In genomic region chr17:79834575-79835469, GRCh38 we compare ENCODE assay signal across 8 cellular contexts. TPM values are rescaled to one million over a fixed set of nuclear protein-coding genes. Genes with fewer than 3 reads are reported as not detected.
DNase-seq lines count a peak whose midpoint lies in the region; ATAC-seq and TF ChIP-seq lines count a peak whose summit lies in the region.

No MANE protein-coding gene starts in this region.

- H3K4me1 Mint-ChIP-seq in neural progenitor cell = peaks cover 37% of the 10 kb centered on the region
- peaks cover 11% of the 10 kb centered on the region for H3K4me1 Mint-ChIP-seq in activated T-helper 17 cell treated with anti-CD3 and anti-CD28 coated beads, Interleukin-2, amount 50 U/mL, for 72 hours

- no peak overlapping the region for H3K4me3 ChIP-seq in DND-41 (ENCODE audit: low read depth in 1 of 2, low read length in 2 of 2)
- H3K4me3 ChIP-seq in Karpas-422 (ENCODE audit: low read length) = no peak overlapping the region
- peak overlapping the region in 1 of 3 donors; percentile 15 for H3K4me3 ChIP-seq in breast epithelium
- no peak overlapping the region for H3K4me3 ChIP-seq in neural progenitor cell

- no peaks in the 10 kb centered on the region for H3K9me2 ChIP-seq in Karpas-422 (replicated peaks; ENCODE audit: insufficient read depth, low read length)

- peak; percentile 65 for DNase-seq in DND-41
- DNase-seq in Karpas-422 = peak; percentile 80
- no peak for DNase-seq in breast epithelium (ENCODE audit: low spot score in 2 of 2)
- DNase-seq in neural progenitor cell (ENCODE audit: low spot score) = peak; percentile 77
- no peak for DNase-seq in HPDE6-E6E7 (ENCODE audit: extremely low spot score)
- DNase-seq in effector CD4-positive, alpha-beta T cell = no peak
- DNase-seq in NCI-H524 (lab: John Stamatoyannopoulos, UW) = no peak

- H3K27me3 Mint-ChIP-seq in neural progenitor cell (ENCODE audit: insufficient read depth, low read depth) = peaks cover 36% of the 10 kb centered on the region
- no peaks in the 10 kb centered on the region for H3K27me3 Mint-ChIP-seq in activated T-helper 17 cell treated with anti-CD3 and anti-CD28 coated beads, Interleukin-2, amount 50 U/mL, for 72 hours

- H3K27ac Mint-ChIP-seq in neural progenitor cell = no peak overlapping the region
- no peak overlapping the region for H3K27ac Mint-ChIP-seq in activated T-helper 17 cell treated with anti-CD3 and anti-CD28 coated beads, Interleukin-2, amount 50 U/mL, for 72 hours

- H3K9ac ChIP-seq in DND-41 (ENCODE audit: low read depth, low read length) = peak overlapping the region; percentile 85; the same call in 1 of the 2 replicates
- H3K9ac ChIP-seq in Karpas-422 (ENCODE audit: low read length) = no peak overlapping the region
- H3K9ac ChIP-seq in neural progenitor cell = no peak overlapping the region

- no peak for ATAC-seq in DND-41 (ENCODE audit: insufficient read depth, low read depth)
- no peak for ATAC-seq in activated T-helper 17 cell treated with anti-CD3 and anti-CD28 coated beads, Interleukin-2, amount 50 U/mL, for 72 hours (replicated peaks)

- no peak for TF ChIP-seq POLR2A in breast epithelium (IDR thresholded peaks at IDR 0.05)

- peak overlapping the region; percentile 94; the same call in 1 of the 2 replicates for H3K4me2 ChIP-seq in DND-41 (ENCODE audit: insufficient read depth, low read length)
- H3K4me2 ChIP-seq in Karpas-422 (ENCODE audit: low read depth, low read length, poor library complexity, severe bottlenecking) = no peak overlapping the region
- peak overlapping the region; percentile 91 for H3K4me2 ChIP-seq in neural progenitor cell

- peaks cover 55% of the 10 kb centered on the region for H3F3A ChIP-seq in neural progenitor cell (ENCODE audit: low read depth)

- no peak overlapping the region for H2AFZ ChIP-seq in DND-41 (ENCODE audit: low read depth, low read length)
- no peak overlapping the region for H2AFZ ChIP-seq in Karpas-422 (ENCODE audit: low read length)
- no peak overlapping the region for H2AFZ ChIP-seq in neural progenitor cell (replicated peaks)

- peaks cover 57% of the 10 kb centered on the region for H3K36me3 ChIP-seq in DND-41 (ENCODE audit: insufficient read depth, low read length)
- peaks cover 4% of the 10 kb centered on the region; the same call in 1 of the 2 replicates for H3K36me3 ChIP-seq in Karpas-422 (ENCODE audit: insufficient read depth, low read length)
- no peaks in the 10 kb centered on the region for H3K36me3 ChIP-seq in breast epithelium
- H3K36me3 ChIP-seq in neural progenitor cell = no peaks in the 10 kb centered on the region

- H3K9me3 ChIP-seq in DND-41 (ENCODE audit: insufficient read depth, low read length, severe bottlenecking) = no peaks in the 10 kb centered on the region
- no peaks in the 10 kb centered on the region for H3K9me3 ChIP-seq in Karpas-422 (ENCODE audit: low read length)
- H3K9me3 ChIP-seq in breast epithelium = no peaks in the 10 kb centered on the region
- no peaks in the 10 kb centered on the region for H3K9me3 ChIP-seq in neural progenitor cell (ENCODE audit: low read depth)

- TF ChIP-seq CTCF in DND-41 (IDR thresholded peaks at IDR 0.05; ENCODE audit: borderline replicate concordance, extremely low read depth, low read length, poor library complexity, severe bottlenecking) (peak; percentile 77), breast epithelium (IDR thresholded peaks at IDR 0.05) (peak; percentile 22 to 64 (median 57)), neural progenitor cell (IDR thresholded peaks at IDR 0.05) (peak; percentile 87)

- H3K79me2 ChIP-seq in DND-41 (ENCODE audit: insufficient read depth, low read length) = peaks cover 57% of the 10 kb centered on the region
- H3K79me2 ChIP-seq in Karpas-422 (ENCODE audit: low read length) = peaks cover 24% of the 10 kb centered on the region
- no peaks in the 10 kb centered on the region for H3K79me2 ChIP-seq in neural progenitor cell (ENCODE audit: low read depth)

- H3K36me3 Mint-ChIP-seq in neural progenitor cell = peaks cover 9% of the 10 kb centered on the region
- H3K36me3 Mint-ChIP-seq in activated T-helper 17 cell treated with anti-CD3 and anti-CD28 coated beads, Interleukin-2, amount 50 U/mL, for 72 hours (ENCODE audit: low read depth) = peaks cover 21% of the 10 kb centered on the region

- H3K4me1 ChIP-seq in DND-41 (ENCODE audit: insufficient read depth, low read length) (peaks cover 43% of the 10 kb centered on the region), Karpas-422 (ENCODE audit: low read length) (peaks cover 18% of the 10 kb centered on the region), breast epithelium (peaks cover 25 to 42% of the 10 kb centered on the region in 2 donors), neural progenitor cell (peaks cover 52% of the 10 kb centered on the region)

- H3K4me3 Mint-ChIP-seq in neural progenitor cell = peak overlapping the region; percentile 72
- no peak overlapping the region for H3K4me3 Mint-ChIP-seq in activated T-helper 17 cell treated with anti-CD3 and anti-CD28 coated beads, Interleukin-2, amount 50 U/mL, for 72 hours

- peak overlapping the region; percentile 94; the same call in 1 of the 2 replicates for H3K27ac ChIP-seq in DND-41 (ENCODE audit: low read length)
- H3K27ac ChIP-seq in Karpas-422 (ENCODE audit: low read length) = no peak overlapping the region
- H3K27ac ChIP-seq in breast epithelium = no peak overlapping the region
- H3K27ac ChIP-seq in neural progenitor cell = no peak overlapping the region

- no peaks in the 10 kb centered on the region for H3K27me3 ChIP-seq in DND-41 (ENCODE audit: insufficient read depth, low read length, poor library complexity)
- no peaks in the 10 kb centered on the region for H3K27me3 ChIP-seq in Karpas-422 (ENCODE audit: low read length)
- peaks cover 0 to under 1% of the 10 kb centered on the region in 2 donors for H3K27me3 ChIP-seq in breast epithelium
- H3K27me3 ChIP-seq in neural progenitor cell = peaks cover 92% of the 10 kb centered on the region

- intact Hi-C loops in breast epithelium (cut with DNase I; ENCODE audit: low total_unique reads) = loop anchor here (5.0 kb wide), 1 partner anchor 1552 kb away; no protein-coding TSS in a partner anchor

- H3K9me3 Mint-ChIP-seq in neural progenitor cell = no peaks in the 10 kb centered on the region
- H3K9me3 Mint-ChIP-seq in activated T-helper 17 cell treated with anti-CD3 and anti-CD28 coated beads, Interleukin-2, amount 50 U/mL, for 72 hours = no peaks in the 10 kb centered on the region

- H4K20me1 ChIP-seq in DND-41 (ENCODE audit: insufficient read depth, low read length) = peaks cover 75% of the 10 kb centered on the region
- H4K20me1 ChIP-seq in Karpas-422 (ENCODE audit: insufficient read depth, low read depth, low read length) = peaks cover 47% of the 10 kb centered on the region
- H4K20me1 ChIP-seq in neural progenitor cell (ENCODE audit: low read depth) = peaks cover 66% of the 10 kb centered on the region

RNA-seq across cellular contexts. Expression of gene CBX4, which starts 4.4 kb away (rescaled TPM):
- 33.3 and 86.5 TPM in 2 replicates for total RNA-seq in Karpas-422 (2014; rRNA removed; shearing (Covaris generic); ENCODE audit: low replicate concordance)
- total RNA-seq in breast epithelium (10 to 100 TPM; 11.5 to 20.6 (median 13.4) TPM), neural progenitor cell (ENCODE audit: low replicate concordance) (2.7 and 5.6 TPM in 2 replicates)
- total RNA-seq in activated T-helper 17 cell treated with anti-CD3 and anti-CD28 coated beads, Interleukin-2, amount 50 U/mL, for 72 hours = 1 to 10 TPM; 8.7 to 9.1 TPM

RNA-seq across cellular contexts. Expression of gene CBX8, which starts 37.9 kb away (rescaled TPM):
- 8.0 and 26.4 TPM in 2 replicates for total RNA-seq in Karpas-422 (2014; rRNA removed; shearing (Covaris generic); ENCODE audit: low replicate concordance)
- 1 to 10 TPM; 1.9 to 9.2 (median 6.7) TPM for total RNA-seq in breast epithelium
- 2.8 and 15.2 TPM in 2 replicates for total RNA-seq in neural progenitor cell (ENCODE audit: low replicate concordance)
- total RNA-seq in activated T-helper 17 cell treated with anti-CD3 and anti-CD28 coated beads, Interleukin-2, amount 50 U/mL, for 72 hours = 1 to 10 TPM; 1.6 to 5.5 TPM

RNA-seq across cellular contexts. Expression of gene CBX2, which starts 56.9 kb away (rescaled TPM):
- total RNA-seq in Karpas-422 (2014; rRNA removed; shearing (Covaris generic); ENCODE audit: low replicate concordance) = 4.8 and 8.4 TPM in 2 replicates
- total RNA-seq in breast epithelium = 1 to 10 TPM; 1.2 to 2.2 (median 2.0) TPM
- 53.5 and 155 TPM in 2 replicates for total RNA-seq in neural progenitor cell (ENCODE audit: low replicate concordance)
- 1 to 10 TPM in 1 of 2 donors, under 1 TPM in 1; 0.50 to 1.6 TPM for total RNA-seq in activated T-helper 17 cell treated with anti-CD3 and anti-CD28 coated beads, Interleukin-2, amount 50 U/mL, for 72 hours

Comparison
In these comparisons a context has a peak if more than half of its experiments do, and no peak if none do; other contexts are left out.
1. DNase-seq: peak in DND-41 (single experiment), Karpas-422 (single experiment) and neural progenitor cell (single experiment); none in breast epithelium (0 of 2), HPDE6-E6E7 (single experiment), effector CD4-positive, alpha-beta T cell (single experiment) and NCI-H524 (0 of 2).
2. Peak in every context shown above with its lines, with median percentiles within 50 percentile points of each other: CTCF ChIP-seq.